Comparison of ENCODE assay signal across 16 cellular contexts in the genomic region with DNA sequence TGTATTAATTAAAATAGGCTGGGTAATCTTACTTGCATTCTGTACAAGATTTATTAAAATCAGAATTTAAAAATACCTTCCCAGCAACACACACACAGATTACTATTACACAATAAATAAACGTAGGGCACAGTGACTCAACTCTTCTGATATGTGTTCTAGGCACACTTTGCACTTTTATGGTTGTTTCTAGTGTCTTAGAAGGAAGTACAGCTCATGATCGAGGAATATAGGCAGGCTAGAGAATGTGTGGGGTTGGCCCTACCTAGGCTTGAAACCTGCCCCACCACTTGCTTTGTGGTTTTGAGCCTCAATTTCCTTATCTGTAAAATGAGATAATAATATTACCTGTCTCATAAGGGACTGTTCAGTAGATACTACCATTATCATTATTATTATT. TPM values are rescaled to one million over a fixed set of nuclear protein-coding genes. Genes with fewer than 3 reads are reported as not detected.
"Had no signal": no experiment of that assay in that cellular context is flagged by ENCODE, and none has a peak within 500 bp of the region (broad histone marks: within the 10 kb centered on the region; RNA-seq: fewer than 3 reads in every experiment).

No MANE protein-coding gene starts in this region.

- H3K27ac ChIP-seq: heart right ventricle, psoas muscle had no signal

- H3K4me3 ChIP-seq: heart right ventricle, psoas muscle had no signal

- ATAC-seq: activated CD4-positive, alpha-beta T cell treated with anti-CD3 and anti-CD28 coated beads for 36 hours; activated naive CD8-positive, alpha-beta T cell treated with anti-CD3 and anti-CD28 coated beads, Interleukin-2, amount 50 U/mL, for 24 hours; activated T-cell treated with anti-CD3 and anti-CD28 coated beads, Interleukin-2, amount 50 U/mL, for 72 hours; heart right ventricle; left ventricle myocardium superior; psoas muscle; sciatic nerve had no signal

- H3K9me3 ChIP-seq: psoas muscle had no signal

- H3K27me3 ChIP-seq: heart right ventricle had no signal

- H3K4me1 ChIP-seq: heart right ventricle, psoas muscle had no signal

- DNase-seq: activated CD4-positive, alpha-beta memory T cell treated with anti-CD3 and anti-CD28 coated beads, Interleukin-2, amount 10 ng/mL, durations not matched to agents 7 days and 5 days; activated CD4-positive, alpha-beta T cell treated with anti-CD3 and anti-CD28 coated beads for 36 hours; activated naive CD8-positive, alpha-beta T cell treated with anti-CD3 and anti-CD28 coated beads, Interleukin-2, amount 50 U/mL, for 24 hours; activated T-cell treated with anti-CD3 and anti-CD28 coated beads, Interleukin-2, amount 50 U/mL, for 72 hours; dermis blood vessel endothelial cell; heart right ventricle; kidney; left ventricle myocardium superior; mesendoderm; nephron progenitor cell; psoas muscle; stimulated activated CD4-positive, alpha-beta T cell treated with anti-CD3 and anti-CD28 coated beads, Interleukin-12 subunit alpha, Interleukin-12 subunit beta, amount 100 ng/mL, for 4 hours; T-helper 9 cell had no signal

- H3K36me3 ChIP-seq: heart right ventricle had no signal

- FAIRE-seq: frontal cortex, kidney had no signal

RNA-seq across cellular contexts. Expression of a gene that starts 30.5 kb away (rescaled TPM):
- total RNA-seq: activated CD4-positive, alpha-beta memory T cell treated with anti-CD3 and anti-CD28 coated beads, Interleukin-2, amount 10 ng/mL, durations not matched to agents 7 days and 5 days; activated CD4-positive, alpha-beta T cell treated with anti-CD3 and anti-CD28 coated beads for 36 hours; activated T-cell treated with anti-CD3 and anti-CD28 coated beads, Interleukin-2, amount 50 U/mL, for 72 hours; dermis blood vessel endothelial cell; heart right ventricle; left ventricle myocardium superior; psoas muscle; ureter had no signal
- polyA plus RNA-seq: heart right ventricle, psoas muscle had no signal
